7 cellular contexts compared by ENCODE assay signal in genomic region chr6:45436544-45437440, GRCh38. TPM values are rescaled to one million over a fixed set of nuclear protein-coding genes. Genes with fewer than 3 reads are reported as not detected.
A peak's percentile ranks its signal among the peaks of the same experiment; 100 is the strongest.
DNase-seq lines count a peak whose midpoint lies in the region; ATAC-seq and TF ChIP-seq lines count a peak whose summit lies in the region.

No MANE protein-coding gene starts in this region.

- H3K27me3 Mint-ChIP-seq in dendritic cell treated with granulocyte-macrophage colony-stimulating factor and Interleukin-4, amounts not matched to agents 40 ng/mL and 50 ng/mL, for 4 days: no peaks in the 10 kb centered on the region

- no peaks in the 10 kb centered on the region for H3K36me3 ChIP-seq in Peyer's patch

- no peaks in the 10 kb centered on the region for H3K9me3 ChIP-seq in Peyer's patch

- H3K4me3 ChIP-seq in Peyer's patch (no peak overlapping the region), skeletal muscle cell (ENCODE audit: low read depth, low read length) (no peak overlapping the region)

- no peak for DNase-seq in Peyer's patch
- DNase-seq in skeletal muscle cell (ENCODE audit: low read depth): peak; percentile 73
- DNase-seq in SHP77 (lab: John Stamatoyannopoulos, UW): no peak
- DNase-seq in NCI-H748 (lab: John Stamatoyannopoulos, UW; ENCODE audit: unreplicated experiment): no peak
- DNase-seq in NCI-H345 (lab: John Stamatoyannopoulos, UW): no peak

- intact Hi-C loops in dendritic cell treated with granulocyte-macrophage colony-stimulating factor and Interleukin-4, amounts not matched to agents 40 ng/mL and 50 ng/mL, for 4 days (cut with micrococcal nuclease): no loop called here

- peak overlapping the region; percentile 40 for H3K4me3 Mint-ChIP-seq in dendritic cell treated with granulocyte-macrophage colony-stimulating factor and Interleukin-4, amounts not matched to agents 40 ng/mL and 50 ng/mL, for 4 days

- no peak for TF ChIP-seq POLR2A in Peyer's patch (IDR thresholded peaks at IDR 0.05)

- ATAC-seq in GM21526 (IDR thresholded peaks at IDR 0.05; ENCODE audit: low FRiP score, unreplicated experiment): peak; percentile 55

- H3K4me1 ChIP-seq in Peyer's patch: peaks cover 0 to 13% (median 0%) of the 10 kb centered on the region in 4 donors

- H3K27ac Mint-ChIP-seq in dendritic cell treated with granulocyte-macrophage colony-stimulating factor and Interleukin-4, amounts not matched to agents 40 ng/mL and 50 ng/mL, for 4 days: peak overlapping the region; percentile 75

- peaks cover 26% of the 10 kb centered on the region for H3K36me3 Mint-ChIP-seq in dendritic cell treated with granulocyte-macrophage colony-stimulating factor and Interleukin-4, amounts not matched to agents 40 ng/mL and 50 ng/mL, for 4 days (ENCODE audit: low read depth)

- no peaks in the 10 kb centered on the region for H3K27me3 ChIP-seq in Peyer's patch

- H3K4me1 Mint-ChIP-seq in dendritic cell treated with granulocyte-macrophage colony-stimulating factor and Interleukin-4, amounts not matched to agents 40 ng/mL and 50 ng/mL, for 4 days (ENCODE audit: low read depth): peaks cover 61% of the 10 kb centered on the region

- TF ChIP-seq CTCF in Peyer's patch (IDR thresholded peaks at IDR 0.05): no peak

- H3K27ac ChIP-seq in Peyer's patch: peak overlapping the region in 3 of 4 donors; percentile 32 to 44 (median 33)

- no peaks in the 10 kb centered on the region for H3K9me3 Mint-ChIP-seq in dendritic cell treated with granulocyte-macrophage colony-stimulating factor and Interleukin-4, amounts not matched to agents 40 ng/mL and 50 ng/mL, for 4 days

RNA-seq across cellular contexts. Expression of gene SUPT3H, which starts 59.1 kb away (rescaled TPM):
- total RNA-seq in Peyer's patch: 10 to 100 TPM in 1 of 4 donors, 1 to 10 TPM in 3; 2.0 to 17.3 (median 2.7) TPM
